19 cellular contexts compared by ENCODE assay signal in the genomic region with DNA sequence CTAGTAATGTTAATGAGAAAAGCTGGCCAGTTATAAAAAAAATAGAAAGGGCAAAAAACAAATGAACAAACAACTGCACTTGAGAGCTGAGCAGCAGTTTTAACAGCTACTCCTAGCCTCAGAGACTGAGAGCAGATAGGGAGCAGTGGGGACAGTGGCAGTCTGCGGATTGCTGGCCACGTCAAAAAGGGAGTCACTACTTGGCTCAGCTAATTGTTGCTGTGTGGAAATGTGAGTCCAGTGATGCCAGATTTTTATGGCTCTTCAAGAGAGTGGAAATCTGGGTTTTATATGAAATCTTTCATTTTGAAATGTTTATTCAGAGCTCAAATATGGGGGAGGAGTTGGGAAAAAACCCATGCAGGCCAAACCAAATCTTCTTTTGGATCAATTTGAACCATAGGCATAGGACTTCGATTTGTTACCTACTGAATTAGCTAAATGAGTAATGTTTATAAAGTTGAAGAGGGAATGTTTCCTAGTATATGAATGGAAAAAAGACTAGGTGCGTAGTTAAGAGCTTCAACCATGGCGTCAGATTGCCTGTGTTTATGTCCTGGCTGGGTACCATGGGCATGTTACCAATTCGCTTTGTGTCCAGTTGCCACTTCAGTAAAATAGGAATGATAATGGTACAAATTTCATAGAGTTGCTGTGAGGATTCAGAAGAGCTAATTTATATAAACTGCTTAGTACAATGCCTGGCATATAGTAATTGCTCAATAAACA.
DNase-seq lines count a peak whose midpoint lies in the region; ATAC-seq and TF ChIP-seq lines count a peak whose summit lies in the region.
"Had no signal": no experiment of that assay in that cellular context is flagged by ENCODE, and none has a peak within 500 bp of the region (broad histone marks: within the 10 kb centered on the region; RNA-seq: fewer than 3 reads in every experiment).

No MANE protein-coding gene starts in this region.

- no peak overlapping the region for H3K27ac ChIP-seq in heart right ventricle
- H3K27ac ChIP-seq: cardiac muscle cell, ovary had no signal

- ATAC-seq in SK-N-SH treated with all-trans-retinoic acid at 6 μM for 48 hours (peak; percentile 64), heart right ventricle (peak in 7 of 8 donors; percentile 44 to 92 (median 71)), sciatic nerve (peak; percentile 83)
- ATAC-seq: effector memory CD8-positive, alpha-beta T cell; T-helper 17 cell had no signal

- H3K4me1 ChIP-seq in heart right ventricle = peaks cover 0 to 18% (median 0%) of the 10 kb centered on the region in 9 donors

- peaks cover 0 to 3% (median 0%) of the 10 kb centered on the region in 9 donors for H3K36me3 ChIP-seq in heart right ventricle
- H3K36me3 ChIP-seq: cardiac muscle cell, ovary had no signal

- intact Hi-C loops in heart right ventricle (cut with DNase I) = loop anchor here in 1 of 10 donors (5.0 kb wide), 1 partner anchor 40 kb away; no protein-coding TSS in a partner anchor
- intact Hi-C loops in sciatic nerve (cut with DNase I) = no loop called here

- H3K4me3 ChIP-seq in AG10803 (ENCODE audit: low read length) (no peak overlapping the region), heart right ventricle (no peak overlapping the region)
- H3K4me3 ChIP-seq: cardiac muscle cell, ovary had no signal

- H3K9me3 ChIP-seq in heart right ventricle = peaks cover 0 to 8% (median 0%) of the 10 kb centered on the region in 11 donors
- H3K9me3 ChIP-seq: ovary had no signal

- DNase-seq in AG10803 (ENCODE audit: low read depth) = peak; percentile 92
- peak in 1 of 2 donors; percentile 15 for DNase-seq in heart right ventricle
- DNase-seq in sciatic nerve (ENCODE audit: low spot score) = no peak
- DNase-seq in NCI-H146 (lab: John Stamatoyannopoulos, UW) = no peak
- no peak for DNase-seq in DMS53 treated with DMSO at 0.1 percent for 48 hours (lab: John Stamatoyannopoulos, UW; ENCODE audit: unreplicated experiment)
- DNase-seq in NCI-H2171 (lab: John Stamatoyannopoulos, UW) = no peak
- no peak for DNase-seq in EL
- DNase-seq: activated CD4-positive, CD25-positive, alpha-beta regulatory T cell treated with anti-CD3 and anti-CD28 coated beads, Interleukin-2, amount 50 U/mL, for 72 hours; activated naive CD4-positive, alpha-beta T cell treated with anti-CD3 and anti-CD28 coated beads, Interleukin-2, amount 10 ng/mL, durations not matched to agents 7 days and 5 days; COR-L47; effector memory CD8-positive, alpha-beta T cell; glutamatergic neuron; midbrain; NCI-H1930; NCI-H526; ovary; T-helper 17 cell had no signal

- TF ChIP-seq CTCF in AG10803 (conservative IDR thresholded peaks at IDR 0.05; ENCODE audit: low read length) (no peak), heart right ventricle (IDR thresholded peaks at IDR 0.05) (no peak)

- 77 to 86% methylated on average over 6 of the region's 6 CpGs for WGBS in heart right ventricle, 2 donors

- H3K27me3 ChIP-seq in heart right ventricle = no peaks in the 10 kb centered on the region
- H3K27me3 ChIP-seq: cardiac muscle cell, ovary had no signal

TF ChIP-seq in SK-N-SH treated with all-trans-retinoic acid at 6 μM for 48 hours, 23 proteins besides CTCF, POLR2A, EP300 and RAD21:
- TF ChIP-seq BACH2 (CRISPR knock-in tag; IDR thresholded peaks at IDR 0.05; ENCODE audit: borderline replicate concordance) (no peak), TOX (CRISPR knock-in tag; IDR thresholded peaks at IDR 0.05; ENCODE audit: borderline replicate concordance) (no peak), ZNF565 (CRISPR knock-in tag; conservative IDR thresholded peaks at IDR 0.05; ENCODE audit: low read depth) (no peak), ZC3H10 (CRISPR knock-in tag; IDR thresholded peaks at IDR 0.05) (no peak), CSDC2 (CRISPR knock-in tag; IDR thresholded peaks at IDR 0.05) (no peak), RARB (CRISPR knock-in tag; IDR thresholded peaks at IDR 0.05) (no peak), ARNTL (CRISPR knock-in tag; IDR thresholded peaks at IDR 0.05; ENCODE audit: borderline replicate concordance, low read depth) (no peak)
- TF ChIP-seq, protein P1, sequence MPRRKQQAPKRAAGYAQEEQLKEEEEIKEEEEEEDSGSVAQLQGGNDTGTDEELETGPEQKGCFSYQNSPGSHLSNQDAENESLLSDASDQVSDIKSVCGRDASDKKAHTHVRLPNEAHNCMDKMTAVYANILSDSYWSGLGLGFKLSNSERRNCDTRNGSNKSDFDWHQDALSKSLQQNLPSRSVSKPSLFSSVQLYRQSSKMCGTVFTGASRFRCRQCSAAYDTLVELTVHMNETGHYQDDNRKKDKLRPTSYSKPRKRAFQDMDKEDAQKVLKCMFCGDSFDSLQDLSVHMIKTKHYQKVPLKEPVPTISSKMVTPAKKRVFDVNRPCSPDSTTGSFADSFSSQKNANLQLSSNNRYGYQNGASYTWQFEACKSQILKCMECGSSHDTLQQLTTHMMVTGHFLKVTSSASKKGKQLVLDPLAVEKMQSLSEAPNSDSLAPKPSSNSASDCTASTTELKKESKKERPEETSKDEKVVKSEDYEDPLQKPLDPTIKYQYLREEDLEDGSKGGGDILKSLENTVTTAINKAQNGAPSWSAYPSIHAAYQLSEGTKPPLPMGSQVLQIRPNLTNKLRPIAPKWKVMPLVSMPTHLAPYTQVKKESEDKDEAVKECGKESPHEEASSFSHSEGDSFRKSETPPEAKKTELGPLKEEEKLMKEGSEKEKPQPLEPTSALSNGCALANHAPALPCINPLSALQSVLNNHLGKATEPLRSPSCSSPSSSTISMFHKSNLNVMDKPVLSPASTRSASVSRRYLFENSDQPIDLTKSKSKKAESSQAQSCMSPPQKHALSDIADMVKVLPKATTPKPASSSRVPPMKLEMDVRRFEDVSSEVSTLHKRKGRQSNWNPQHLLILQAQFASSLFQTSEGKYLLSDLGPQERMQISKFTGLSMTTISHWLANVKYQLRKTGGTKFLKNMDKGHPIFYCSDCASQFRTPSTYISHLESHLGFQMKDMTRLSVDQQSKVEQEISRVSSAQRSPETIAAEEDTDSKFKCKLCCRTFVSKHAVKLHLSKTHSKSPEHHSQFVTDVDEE (CRISPR knock-in tag; IDR thresholded peaks at IDR 0.05) = no peak
